ENCODE assay signal across 1 cellular context in the genomic region with DNA sequence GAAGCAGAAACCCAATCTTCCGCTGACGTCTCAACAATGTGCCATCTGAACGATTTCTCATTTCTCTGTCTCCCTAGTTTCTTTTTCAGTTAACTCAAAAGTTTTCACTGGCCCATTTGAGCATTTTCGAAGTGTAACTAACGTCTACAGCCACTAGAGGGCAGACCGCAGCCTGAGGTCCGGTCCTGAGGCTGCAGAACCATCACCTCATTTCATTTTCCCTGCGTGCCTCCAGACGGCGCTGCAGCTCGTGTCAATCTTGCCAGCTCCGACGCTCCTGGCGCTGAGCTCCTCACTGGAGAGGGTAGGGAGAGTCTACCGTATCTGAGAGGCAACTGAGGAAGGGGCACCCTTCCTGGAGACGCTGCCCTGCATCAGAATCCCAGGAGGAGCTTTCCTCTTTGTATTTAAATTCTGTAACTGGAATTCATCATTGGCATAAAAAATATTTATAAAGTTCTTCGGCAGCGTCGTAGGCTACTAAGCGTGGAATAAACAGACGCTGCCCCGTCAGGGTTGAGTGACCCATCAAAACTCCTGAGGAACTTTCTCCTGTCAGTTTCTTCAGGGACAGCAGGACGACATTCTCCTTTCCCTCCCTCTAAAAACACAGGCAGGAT.
TF ChIP-seq lines count a peak whose summit lies in the region.

No MANE protein-coding gene starts in this region.

TF ChIP-seq in GM23338, 12 proteins besides CTCF, POLR2A, EP300 and RAD21:
- TF ChIP-seq, protein P1, sequence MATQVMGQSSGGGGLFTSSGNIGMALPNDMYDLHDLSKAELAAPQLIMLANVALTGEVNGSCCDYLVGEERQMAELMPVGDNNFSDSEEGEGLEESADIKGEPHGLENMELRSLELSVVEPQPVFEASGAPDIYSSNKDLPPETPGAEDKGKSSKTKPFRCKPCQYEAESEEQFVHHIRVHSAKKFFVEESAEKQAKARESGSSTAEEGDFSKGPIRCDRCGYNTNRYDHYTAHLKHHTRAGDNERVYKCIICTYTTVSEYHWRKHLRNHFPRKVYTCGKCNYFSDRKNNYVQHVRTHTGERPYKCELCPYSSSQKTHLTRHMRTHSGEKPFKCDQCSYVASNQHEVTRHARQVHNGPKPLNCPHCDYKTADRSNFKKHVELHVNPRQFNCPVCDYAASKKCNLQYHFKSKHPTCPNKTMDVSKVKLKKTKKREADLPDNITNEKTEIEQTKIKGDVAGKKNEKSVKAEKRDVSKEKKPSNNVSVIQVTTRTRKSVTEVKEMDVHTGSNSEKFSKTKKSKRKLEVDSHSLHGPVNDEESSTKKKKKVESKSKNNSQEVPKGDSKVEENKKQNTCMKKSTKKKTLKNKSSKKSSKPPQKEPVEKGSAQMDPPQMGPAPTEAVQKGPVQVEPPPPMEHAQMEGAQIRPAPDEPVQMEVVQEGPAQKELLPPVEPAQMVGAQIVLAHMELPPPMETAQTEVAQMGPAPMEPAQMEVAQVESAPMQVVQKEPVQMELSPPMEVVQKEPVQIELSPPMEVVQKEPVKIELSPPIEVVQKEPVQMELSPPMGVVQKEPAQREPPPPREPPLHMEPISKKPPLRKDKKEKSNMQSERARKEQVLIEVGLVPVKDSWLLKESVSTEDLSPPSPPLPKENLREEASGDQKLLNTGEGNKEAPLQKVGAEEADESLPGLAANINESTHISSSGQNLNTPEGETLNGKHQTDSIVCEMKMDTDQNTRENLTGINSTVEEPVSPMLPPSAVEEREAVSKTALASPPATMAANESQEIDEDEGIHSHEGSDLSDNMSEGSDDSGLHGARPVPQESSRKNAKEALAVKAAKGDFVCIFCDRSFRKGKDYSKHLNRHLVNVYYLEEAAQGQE (IDR thresholded peaks at IDR 0.05; ENCODE audit: unreplicated experiment), result no peak
- TF ChIP-seq CREB1 (CRISPR knock-in tag; IDR thresholded peaks at IDR 0.05; ENCODE audit: low read depth), result peak; percentile 44; the same call in 1 of the 2 replicates
